Comparison of ENCODE assay signal across 1 cellular context in genomic region chr11:45872513-45873356, GRCh38.
TF ChIP-seq lines count a peak whose summit lies in the region.

No MANE protein-coding gene starts in this region.

TF ChIP-seq in endothelial cell of umbilical vein, 7 proteins besides CTCF, POLR2A, EP300 and RAD21 (continued from another document):
- TF ChIP-seq, protein P1, sequence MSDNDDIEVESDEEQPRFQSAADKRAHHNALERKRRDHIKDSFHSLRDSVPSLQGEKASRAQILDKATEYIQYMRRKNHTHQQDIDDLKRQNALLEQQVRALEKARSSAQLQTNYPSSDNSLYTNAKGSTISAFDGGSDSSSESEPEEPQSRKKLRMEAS (IDR thresholded peaks at IDR 0.05; ENCODE audit: insufficient read depth, insufficient read length), result no peak
- TF ChIP-seq MYC (IDR thresholded peaks at IDR 0.05; ENCODE audit: low read depth, low read length), result no peak
- TF ChIP-seq POLR2AphosphoS5 (IDR thresholded peaks at IDR 0.05; ENCODE audit: insufficient read depth, low read depth, low read length), result no peak
- no peak for TF ChIP-seq FOS (IDR thresholded peaks at IDR 0.05; ENCODE audit: borderline replicate concordance, insufficient read depth, low read length)
- TF ChIP-seq EZH2 (IDR thresholded peaks at IDR 0.05; ENCODE audit: borderline replicate concordance, low read depth, low read length, severe bottlenecking), result no peak
TF ChIP-seq in endothelial cell of umbilical vein: peak in this region for 0.
